ENCODE assay signal across 8 cellular contexts in genomic region chr15:98650871-98651481, GRCh38. TPM values are rescaled to one million over a fixed set of nuclear protein-coding genes. Genes with fewer than 3 reads are reported as not detected.
DNase-seq lines count a peak whose midpoint lies in the region; ATAC-seq and TF ChIP-seq lines count a peak whose summit lies in the region.

No MANE protein-coding gene starts in this region.

- H3K4me1 Mint-ChIP-seq in Calu3 (ENCODE audit: low read depth, unreplicated experiment) = peaks cover 34% of the 10 kb centered on the region
- H3K4me1 Mint-ChIP-seq in T-helper 2 cell treated with Interferon-gamma antibody and Interleukin-4, amounts not matched to agents 5 μg/mL and 100 μg/mL, for 36 hours (ENCODE audit: low read depth) = peaks cover 38% of the 10 kb centered on the region

- in situ Hi-C loops in G401 (cut with HindIII; ENCODE audit: low sequenced_read_pairs) = loop anchor here (25.0 kb wide), 1 partner anchor 189 kb away; no protein-coding TSS in a partner anchor

- peaks cover 7 to 8% of the 10 kb centered on the region in 2 donors for H3K27me3 ChIP-seq in duodenal mucosa (ENCODE audit: control insufficient read depth in 1 of 2, insufficient read depth in 2 of 2, low read length in 2 of 2)
- H3K27me3 ChIP-seq in muscle layer of duodenum (ENCODE audit: low read depth, low read length) = peaks cover 3% of the 10 kb centered on the region

- peak overlapping the region; percentile 96 for H3K4me3 Mint-ChIP-seq in Calu3 (ENCODE audit: low read depth, unreplicated experiment)
- peak overlapping the region; percentile 84 for H3K4me3 Mint-ChIP-seq in T-helper 2 cell treated with Interferon-gamma antibody and Interleukin-4, amounts not matched to agents 5 μg/mL and 100 μg/mL, for 36 hours

- no TSS peak for BruUV-seq in Calu3 (replicated peaks; lab: Mats Ljungman, UMichigan)

- DNase-seq in Calu3 (no peak), G401 (ENCODE audit: low spot score) (no peak)
- DNase-seq in T-helper 2 cell treated with Interferon-gamma antibody and Interleukin-4, amounts not matched to agents 5 μg/mL and 100 μg/mL, for 36 hours (ENCODE audit: low spot score) = peak; percentile 19

- H3K36me3 ChIP-seq in duodenal mucosa (ENCODE audit: control insufficient read depth in 1 of 2, insufficient read depth in 2 of 2, low read length in 2 of 2) (no peaks in the 10 kb centered on the region), muscle layer of duodenum (ENCODE audit: control insufficient read depth in 1 of 2, insufficient read depth in 2 of 2, low read length in 2 of 2) (no peaks in the 10 kb centered on the region), urinary bladder (ENCODE audit: insufficient read depth) (no peaks in the 10 kb centered on the region)

- H3K9me3 ChIP-seq in duodenal mucosa (ENCODE audit: control insufficient read depth in 1 of 2, low read length in 2 of 2) (no peaks in the 10 kb centered on the region), muscle layer of duodenum (ENCODE audit: control insufficient read depth in 1 of 2, low read length in 2 of 2) (no peaks in the 10 kb centered on the region)

- WGBS in urinary bladder = 3% methylated on average over 37 of the region's 37 CpGs

- no peak for TF ChIP-seq CTCF in Calu3 (IDR thresholded peaks at IDR 0.05; ENCODE audit: unreplicated experiment)

- H3K27ac ChIP-seq in duodenal mucosa (ENCODE audit: low read depth, low read length) = peak overlapping the region; percentile 17
- peak overlapping the region; percentile 76 for H3K27ac ChIP-seq in muscle layer of duodenum (ENCODE audit: low read length)
- peak overlapping the region; percentile 97 for H3K27ac ChIP-seq in urinary bladder (ENCODE audit: low read depth)

- no peak for ATAC-seq in HG02852 (IDR thresholded peaks at IDR 0.05; ENCODE audit: unreplicated experiment)
- ATAC-seq in GM21447 (IDR thresholded peaks at IDR 0.05; ENCODE audit: unreplicated experiment) = no peak

- CTCF ChIA-PET in Calu3 (lab: Charles Lee) = interaction anchor here (0.6 kb wide), 1 partner anchor 22 kb away, joined by 4 read pairs; no protein-coding TSS in a partner anchor

- H3K9ac ChIP-seq in duodenal mucosa (ENCODE audit: low read depth in 1 of 2, low read length in 2 of 2) = peak overlapping the region; percentile 64 to 71

- H3K4me3 ChIP-seq in duodenal mucosa (ENCODE audit: low read depth in 1 of 2, low read length in 2 of 2) = peak overlapping the region; percentile 84 to 86
- H3K4me3 ChIP-seq in muscle layer of duodenum (ENCODE audit: low read depth in 1 of 2, low read length in 2 of 2) = peak overlapping the region; percentile 81 to 90
- peak overlapping the region; percentile 95 for H3K4me3 ChIP-seq in urinary bladder (ENCODE audit: low read depth, low read length)

- H3K27ac Mint-ChIP-seq in Calu3 (ENCODE audit: unreplicated experiment) = peak overlapping the region; percentile 71
- peak overlapping the region; percentile 87 for H3K27ac Mint-ChIP-seq in T-helper 2 cell treated with Interferon-gamma antibody and Interleukin-4, amounts not matched to agents 5 μg/mL and 100 μg/mL, for 36 hours

- peaks cover 54% of the 10 kb centered on the region for H3K36me3 Mint-ChIP-seq in Calu3 (ENCODE audit: insufficient read depth, unreplicated experiment)
- H3K36me3 Mint-ChIP-seq in T-helper 2 cell treated with Interferon-gamma antibody and Interleukin-4, amounts not matched to agents 5 μg/mL and 100 μg/mL, for 36 hours (ENCODE audit: low read depth) = no peaks in the 10 kb centered on the region

- intact Hi-C loops in Calu3 (cut with micrococcal nuclease; ENCODE audit: unreplicated experiment) = loop anchor here (10.0 kb wide), 1 partner anchor 424 kb away; no protein-coding TSS in a partner anchor

- no peaks in the 10 kb centered on the region for H3K9me3 Mint-ChIP-seq in Calu3 (ENCODE audit: low read depth, unreplicated experiment)
- H3K9me3 Mint-ChIP-seq in T-helper 2 cell treated with Interferon-gamma antibody and Interleukin-4, amounts not matched to agents 5 μg/mL and 100 μg/mL, for 36 hours = no peaks in the 10 kb centered on the region

- H3K4me1 ChIP-seq in duodenal mucosa (ENCODE audit: control insufficient read depth in 1 of 2, insufficient read depth in 2 of 2, low read length in 2 of 2) (peaks cover 8 to 19% of the 10 kb centered on the region in 2 donors), muscle layer of duodenum (ENCODE audit: control insufficient read depth in 1 of 2, insufficient read depth in 2 of 2, low read length in 2 of 2) (peaks cover 0 to 22% of the 10 kb centered on the region in 2 donors), urinary bladder (ENCODE audit: insufficient read depth) (no peaks in the 10 kb centered on the region)

- H3K27me3 Mint-ChIP-seq in Calu3 (ENCODE audit: unreplicated experiment) = no peaks in the 10 kb centered on the region
- H3K27me3 Mint-ChIP-seq in T-helper 2 cell treated with Interferon-gamma antibody and Interleukin-4, amounts not matched to agents 5 μg/mL and 100 μg/mL, for 36 hours (ENCODE audit: low read depth) = peaks cover 44% of the 10 kb centered on the region

RNA-seq across cellular contexts. Expression of gene IGF1R, which starts 2.6 kb away (rescaled TPM):
- total RNA-seq in Calu3 (2022) (55.5 and 73.9 TPM in 2 replicates), urinary bladder (33.3 TPM)
- polyA plus RNA-seq in urinary bladder = 11.5 TPM
- 6.6 and 21.0 TPM in 2 replicates for total RNA-seq in G401 (2014; rRNA removed; shearing (Covaris generic))

Comparison
In these comparisons a context has a peak if more than half of its experiments do, and no peak if none do; other contexts are left out.
1. H3K27ac ChIP-seq: peak in every context shown above with its lines; median percentile 97 in urinary bladder; 76 in muscle layer of duodenum; 17 in duodenal mucosa.